In genomic region chr10:119541459-119542356, GRCh38 we compare ENCODE assay signal across 1 cellular context.
TF ChIP-seq lines count a peak whose summit lies in the region.

No MANE protein-coding gene starts in this region.

TF ChIP-seq in GM23338, 12 proteins besides CTCF, POLR2A, EP300 and RAD21 (continued from another document):
- TF ChIP-seq, protein P1, sequence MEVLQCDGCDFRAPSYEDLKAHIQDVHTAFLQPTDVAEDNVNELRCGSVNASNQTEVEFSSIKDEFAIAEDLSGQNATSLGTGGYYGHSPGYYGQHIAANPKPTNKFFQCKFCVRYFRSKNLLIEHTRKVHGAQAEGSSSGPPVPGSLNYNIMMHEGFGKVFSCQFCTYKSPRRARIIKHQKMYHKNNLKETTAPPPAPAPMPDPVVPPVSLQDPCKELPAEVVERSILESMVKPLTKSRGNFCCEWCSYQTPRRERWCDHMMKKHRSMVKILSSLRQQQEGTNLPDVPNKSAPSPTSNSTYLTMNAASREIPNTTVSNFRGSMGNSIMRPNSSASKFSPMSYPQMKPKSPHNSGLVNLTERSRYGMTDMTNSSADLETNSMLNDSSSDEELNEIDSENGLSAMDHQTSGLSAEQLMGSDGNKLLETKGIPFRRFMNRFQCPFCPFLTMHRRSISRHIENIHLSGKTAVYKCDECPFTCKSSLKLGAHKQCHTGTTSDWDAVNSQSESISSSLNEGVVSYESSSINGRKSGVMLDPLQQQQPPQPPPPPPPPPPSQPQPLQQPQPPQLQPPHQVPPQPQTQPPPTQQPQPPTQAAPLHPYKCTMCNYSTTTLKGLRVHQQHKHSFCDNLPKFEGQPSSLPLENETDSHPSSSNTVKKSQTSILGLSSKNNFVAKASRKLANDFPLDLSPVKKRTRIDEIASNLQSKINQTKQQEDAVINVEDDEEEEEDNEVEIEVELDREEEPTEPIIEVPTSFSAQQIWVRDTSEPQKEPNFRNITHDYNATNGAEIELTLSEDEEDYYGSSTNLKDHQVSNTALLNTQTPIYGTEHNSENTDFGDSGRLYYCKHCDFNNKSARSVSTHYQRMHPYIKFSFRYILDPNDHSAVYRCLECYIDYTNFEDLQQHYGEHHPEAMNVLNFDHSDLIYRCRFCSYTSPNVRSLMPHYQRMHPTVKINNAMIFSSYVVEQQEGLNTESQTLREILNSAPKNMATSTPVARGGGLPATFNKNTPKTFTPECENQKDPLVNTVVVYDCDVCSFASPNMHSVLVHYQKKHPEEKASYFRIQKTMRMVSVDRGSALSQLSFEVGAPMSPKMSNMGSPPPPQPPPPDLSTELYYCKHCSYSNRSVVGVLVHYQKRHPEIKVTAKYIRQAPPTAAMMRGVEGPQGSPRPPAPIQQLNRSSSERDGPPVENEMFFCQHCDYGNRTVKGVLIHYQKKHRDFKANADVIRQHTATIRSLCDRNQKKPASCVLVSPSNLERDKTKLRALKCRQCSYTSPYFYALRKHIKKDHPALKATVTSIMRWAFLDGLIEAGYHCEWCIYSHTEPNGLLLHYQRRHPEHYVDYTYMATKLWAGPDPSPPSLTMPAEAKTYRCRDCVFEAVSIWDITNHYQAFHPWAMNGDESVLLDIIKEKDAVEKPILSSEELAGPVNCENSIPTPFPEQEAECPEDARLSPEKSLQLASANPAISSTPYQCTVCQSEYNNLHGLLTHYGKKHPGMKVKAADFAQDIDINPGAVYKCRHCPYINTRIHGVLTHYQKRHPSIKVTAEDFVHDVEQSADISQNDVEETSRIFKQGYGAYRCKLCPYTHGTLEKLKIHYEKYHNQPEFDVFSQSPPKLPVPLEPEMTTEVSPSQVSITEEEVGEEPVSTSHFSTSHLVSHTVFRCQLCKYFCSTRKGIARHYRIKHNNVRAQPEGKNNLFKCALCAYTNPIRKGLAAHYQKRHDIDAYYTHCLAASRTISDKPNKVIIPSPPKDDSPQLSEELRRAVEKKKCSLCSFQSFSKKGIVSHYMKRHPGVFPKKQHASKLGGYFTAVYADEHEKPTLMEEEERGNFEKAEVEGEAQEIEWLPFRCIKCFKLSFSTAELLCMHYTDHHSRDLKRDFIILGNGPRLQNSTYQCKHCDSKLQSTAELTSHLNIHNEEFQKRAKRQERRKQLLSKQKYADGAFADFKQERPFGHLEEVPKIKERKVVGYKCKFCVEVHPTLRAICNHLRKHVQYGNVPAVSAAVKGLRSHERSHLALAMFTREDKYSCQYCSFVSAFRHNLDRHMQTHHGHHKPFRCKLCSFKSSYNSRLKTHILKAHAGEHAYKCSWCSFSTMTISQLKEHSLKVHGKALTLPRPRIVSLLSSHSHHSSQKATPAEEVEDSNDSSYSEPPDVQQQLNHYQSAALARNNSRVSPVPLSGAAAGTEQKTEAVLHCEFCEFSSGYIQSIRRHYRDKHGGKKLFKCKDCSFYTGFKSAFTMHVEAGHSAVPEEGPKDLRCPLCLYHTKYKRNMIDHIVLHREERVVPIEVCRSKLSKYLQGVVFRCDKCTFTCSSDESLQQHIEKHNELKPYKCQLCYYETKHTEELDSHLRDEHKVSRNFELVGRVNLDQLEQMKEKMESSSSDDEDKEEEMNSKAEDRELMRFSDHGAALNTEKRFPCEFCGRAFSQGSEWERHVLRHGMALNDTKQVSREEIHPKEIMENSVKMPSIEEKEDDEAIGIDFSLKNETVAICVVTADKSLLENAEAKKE (CRISPR knock-in tag; IDR thresholded peaks at IDR 0.05), result no peak
